Comparison of ENCODE assay signal across 17 cellular contexts in the genomic region with DNA sequence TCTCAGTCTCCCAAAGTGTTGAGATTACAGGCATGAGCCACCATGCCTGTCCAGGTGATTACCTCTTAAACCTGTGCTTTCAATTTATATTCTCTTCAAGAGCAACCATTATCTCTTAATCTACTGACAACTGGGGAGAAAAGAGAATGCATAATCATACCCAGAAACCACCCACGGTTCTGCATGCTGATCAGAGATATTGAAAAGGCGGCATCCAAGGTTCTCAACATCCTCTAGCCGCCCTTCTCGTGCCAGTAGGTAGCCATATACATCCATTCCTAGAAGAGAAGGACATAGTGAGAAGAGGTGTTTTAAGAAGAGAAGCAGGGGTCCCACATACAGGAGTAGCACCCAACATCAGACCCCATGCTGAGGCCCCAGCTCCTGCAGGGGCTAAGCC. TPM values are rescaled to one million over a fixed set of nuclear protein-coding genes. Genes with fewer than 3 reads are reported as not detected.
DNase-seq lines count a peak whose midpoint lies in the region; ATAC-seq lines count a peak whose summit lies in the region.
"Had no signal": no experiment of that assay in that cellular context is flagged by ENCODE, and none has a peak within 500 bp of the region (broad histone marks: within the 10 kb centered on the region; RNA-seq: fewer than 3 reads in every experiment).

No MANE protein-coding gene starts in this region.

- H3K9me3 Mint-ChIP-seq in activated CD8-positive, alpha-beta memory T cell treated with anti-CD3 and anti-CD28 coated beads, Interleukin-2, amount 10 ng/mL, durations not matched to agents 7 days and 5 days (ENCODE audit: low read depth): no peaks in the 10 kb centered on the region
- H3K9me3 Mint-ChIP-seq in stimulated activated naive CD8-positive, alpha-beta T cell treated with anti-CD3 and anti-CD28 coated beads, Interleukin-15, amount 100 ng/mL, for 72 hours: no peaks in the 10 kb centered on the region
- H3K9me3 Mint-ChIP-seq in activated T-helper 2 cell treated with anti-CD3 and anti-CD28 coated beads, Interferon-gamma antibody, Interleukin-2, Interleukin-4, amounts not matched to agents 10 μg/mL and 5 μg/mL and 100 μg/mL, durations not matched to agents 14 hours and 24 hours and 36 hours: no peaks in the 10 kb centered on the region
- no peaks in the 10 kb centered on the region for H3K9me3 Mint-ChIP-seq in stimulated activated naive CD8-positive, alpha-beta T cell treated with anti-CD3 and anti-CD28 coated beads, Interleukin-15, Interleukin-2, amounts not matched to agents 100 ng/mL and 50 ng/mL, for 24 hours
- H3K9me3 Mint-ChIP-seq: CD8-positive, alpha-beta memory T cell had no signal

- H3K27ac Mint-ChIP-seq in activated CD8-positive, alpha-beta memory T cell treated with anti-CD3 and anti-CD28 coated beads, Interleukin-2, amount 10 ng/mL, durations not matched to agents 7 days and 5 days: no peak overlapping the region
- H3K27ac Mint-ChIP-seq in stimulated activated naive CD8-positive, alpha-beta T cell treated with anti-CD3 and anti-CD28 coated beads, Interleukin-15, amount 100 ng/mL, for 72 hours: peak overlapping the region in 1 of 2 donors; percentile 84
- peak overlapping the region; percentile 74 for H3K27ac Mint-ChIP-seq in activated T-helper 2 cell treated with anti-CD3 and anti-CD28 coated beads, Interferon-gamma antibody, Interleukin-2, Interleukin-4, amounts not matched to agents 10 μg/mL and 5 μg/mL and 100 μg/mL, durations not matched to agents 14 hours and 24 hours and 36 hours
- H3K27ac Mint-ChIP-seq in stimulated activated naive CD8-positive, alpha-beta T cell treated with anti-CD3 and anti-CD28 coated beads, Interleukin-15, Interleukin-2, amounts not matched to agents 100 ng/mL and 50 ng/mL, for 24 hours: peak overlapping the region; percentile 81

- no peak overlapping the region for H3K4me3 Mint-ChIP-seq in activated CD8-positive, alpha-beta memory T cell treated with anti-CD3 and anti-CD28 coated beads, Interleukin-2, amount 10 ng/mL, durations not matched to agents 7 days and 5 days
- no peak overlapping the region for H3K4me3 Mint-ChIP-seq in stimulated activated naive CD8-positive, alpha-beta T cell treated with anti-CD3 and anti-CD28 coated beads, Interleukin-15, amount 100 ng/mL, for 72 hours
- no peak overlapping the region for H3K4me3 Mint-ChIP-seq in activated T-helper 2 cell treated with anti-CD3 and anti-CD28 coated beads, Interferon-gamma antibody, Interleukin-2, Interleukin-4, amounts not matched to agents 10 μg/mL and 5 μg/mL and 100 μg/mL, durations not matched to agents 14 hours and 24 hours and 36 hours (ENCODE audit: low read depth)
- no peak overlapping the region for H3K4me3 Mint-ChIP-seq in stimulated activated naive CD8-positive, alpha-beta T cell treated with anti-CD3 and anti-CD28 coated beads, Interleukin-15, Interleukin-2, amounts not matched to agents 100 ng/mL and 50 ng/mL, for 24 hours
- H3K4me3 Mint-ChIP-seq: CD8-positive, alpha-beta memory T cell had no signal

- intact Hi-C loops in activated T-helper 2 cell treated with anti-CD3 and anti-CD28 coated beads, Interferon-gamma antibody, Interleukin-2, Interleukin-4, amounts not matched to agents 10 μg/mL and 5 μg/mL and 100 μg/mL, durations not matched to agents 14 hours and 24 hours and 36 hours (cut with micrococcal nuclease): no loop called here

- peaks cover 56% of the 10 kb centered on the region for H3K36me3 Mint-ChIP-seq in activated CD8-positive, alpha-beta memory T cell treated with anti-CD3 and anti-CD28 coated beads, Interleukin-2, amount 10 ng/mL, durations not matched to agents 7 days and 5 days
- H3K36me3 Mint-ChIP-seq in activated T-helper 2 cell treated with anti-CD3 and anti-CD28 coated beads, Interferon-gamma antibody, Interleukin-2, Interleukin-4, amounts not matched to agents 10 μg/mL and 5 μg/mL and 100 μg/mL, durations not matched to agents 14 hours and 24 hours and 36 hours (ENCODE audit: low read depth): peaks cover 76% of the 10 kb centered on the region
- H3K36me3 Mint-ChIP-seq in stimulated activated naive CD8-positive, alpha-beta T cell treated with anti-CD3 and anti-CD28 coated beads, Interleukin-15, Interleukin-2, amounts not matched to agents 100 ng/mL and 50 ng/mL, for 24 hours (ENCODE audit: low read depth): peaks cover 78% of the 10 kb centered on the region

- CTCF ChIA-PET in activated CD8-positive, alpha-beta memory T cell treated with anti-CD3 and anti-CD28 coated beads, Interleukin-2, amount 10 ng/mL, durations not matched to agents 7 days and 5 days (lab: Charles Lee): no interaction called here

- DNase-seq in activated CD8-positive, alpha-beta memory T cell treated with anti-CD3 and anti-CD28 coated beads, Interleukin-2, amount 10 ng/mL, durations not matched to agents 7 days and 5 days: no peak
- no peak for DNase-seq in activated CD8-positive, alpha-beta memory T cell treated with anti-CD3 and anti-CD28 coated beads, Interleukin-2, amount 50 U/mL, for 48 hours
- DNase-seq in stimulated activated naive CD8-positive, alpha-beta T cell treated with anti-CD3 and anti-CD28 coated beads, Interleukin-15, Interleukin-2, amounts not matched to agents 100 U/mL and 50 U/mL, for 24 hours: no peak
- no peak for DNase-seq in stimulated activated naive CD8-positive, alpha-beta T cell treated with anti-CD3 and anti-CD28 coated beads, Interleukin-15, amount 100 ng/mL, for 72 hours
- no peak for DNase-seq in activated T-helper 2 cell treated with anti-CD3 and anti-CD28 coated beads, Interferon-gamma antibody, Interleukin-2, Interleukin-4, amounts not matched to agents 10 μg/mL and 5 μg/mL and 100 μg/mL, durations not matched to agents 14 hours and 24 hours and 36 hours (ENCODE audit: low spot score)
- no peak for DNase-seq in dermis blood vessel endothelial cell
- DNase-seq: CD8-positive, alpha-beta memory T cell; DMS53; EL; NCI-H1105 treated with DMSO at 0.1 percent for 48 hours; NCI-H1694; NCI-H2081 treated with DMSO at 0.1 percent for 48 hours had no signal

- peaks cover 23% of the 10 kb centered on the region for H3K4me1 Mint-ChIP-seq in activated CD8-positive, alpha-beta memory T cell treated with anti-CD3 and anti-CD28 coated beads, Interleukin-2, amount 10 ng/mL, durations not matched to agents 7 days and 5 days
- peaks cover 19% of the 10 kb centered on the region for H3K4me1 Mint-ChIP-seq in stimulated activated naive CD8-positive, alpha-beta T cell treated with anti-CD3 and anti-CD28 coated beads, Interleukin-15, amount 100 ng/mL, for 72 hours
- peaks cover 22% of the 10 kb centered on the region for H3K4me1 Mint-ChIP-seq in activated T-helper 2 cell treated with anti-CD3 and anti-CD28 coated beads, Interferon-gamma antibody, Interleukin-2, Interleukin-4, amounts not matched to agents 10 μg/mL and 5 μg/mL and 100 μg/mL, durations not matched to agents 14 hours and 24 hours and 36 hours (ENCODE audit: low read depth)
- peaks cover 21% of the 10 kb centered on the region for H3K4me1 Mint-ChIP-seq in stimulated activated naive CD8-positive, alpha-beta T cell treated with anti-CD3 and anti-CD28 coated beads, Interleukin-15, Interleukin-2, amounts not matched to agents 100 ng/mL and 50 ng/mL, for 24 hours (ENCODE audit: low read depth)

- peak; percentile 25 for ATAC-seq in activated CD8-positive, alpha-beta memory T cell treated with anti-CD3 and anti-CD28 coated beads, Interleukin-2, amount 10 ng/mL, durations not matched to agents 7 days and 5 days
- peak; percentile 55 for ATAC-seq in stimulated activated naive CD8-positive, alpha-beta T cell treated with anti-CD3 and anti-CD28 coated beads, Interleukin-15, Interleukin-2, amounts not matched to agents 100 U/mL and 50 U/mL, for 24 hours
- ATAC-seq in stimulated activated naive CD8-positive, alpha-beta T cell treated with anti-CD3 and anti-CD28 coated beads, Interleukin-15, amount 100 ng/mL, for 72 hours: no peak
- ATAC-seq in HG03045 (IDR thresholded peaks at IDR 0.05; ENCODE audit: unreplicated experiment): no peak
- ATAC-seq: GM12878, K562, Right ventricle myocardium inferior had no signal

- H3K27me3 Mint-ChIP-seq in activated CD8-positive, alpha-beta memory T cell treated with anti-CD3 and anti-CD28 coated beads, Interleukin-2, amount 10 ng/mL, durations not matched to agents 7 days and 5 days: no peaks in the 10 kb centered on the region
- H3K27me3 Mint-ChIP-seq in stimulated activated naive CD8-positive, alpha-beta T cell treated with anti-CD3 and anti-CD28 coated beads, Interleukin-15, amount 100 ng/mL, for 72 hours: no peaks in the 10 kb centered on the region
- H3K27me3 Mint-ChIP-seq in activated T-helper 2 cell treated with anti-CD3 and anti-CD28 coated beads, Interferon-gamma antibody, Interleukin-2, Interleukin-4, amounts not matched to agents 10 μg/mL and 5 μg/mL and 100 μg/mL, durations not matched to agents 14 hours and 24 hours and 36 hours (ENCODE audit: low read depth): no peaks in the 10 kb centered on the region
- no peaks in the 10 kb centered on the region for H3K27me3 Mint-ChIP-seq in stimulated activated naive CD8-positive, alpha-beta T cell treated with anti-CD3 and anti-CD28 coated beads, Interleukin-15, Interleukin-2, amounts not matched to agents 100 ng/mL and 50 ng/mL, for 24 hours
- H3K27me3 Mint-ChIP-seq: CD8-positive, alpha-beta memory T cell had no signal

RNA-seq across cellular contexts. Expression of gene ANAPC7, which starts 20.8 kb away (rescaled TPM):
- 10 to 100 TPM; 55.3 to 74.9 TPM for total RNA-seq in activated CD8-positive, alpha-beta memory T cell treated with anti-CD3 and anti-CD28 coated beads, Interleukin-2, amount 10 ng/mL, durations not matched to agents 7 days and 5 days
- total RNA-seq in activated T-helper 2 cell treated with anti-CD3 and anti-CD28 coated beads, Interferon-gamma antibody, Interleukin-2, Interleukin-4, amounts not matched to agents 10 μg/mL and 5 μg/mL and 100 μg/mL, durations not matched to agents 14 hours and 24 hours and 36 hours: 67.2 and 68.4 TPM in 2 replicates
- 56.8 and 71.9 TPM in 2 replicates for total RNA-seq in dermis blood vessel endothelial cell

Comparison
In these comparisons a context has a peak if more than half of its experiments do, and no peak if none do; other contexts are left out.
1. ATAC-seq: peak in activated CD8-positive, alpha-beta memory T cell treated with anti-CD3 and anti-CD28 coated beads, Interleukin-2, amount 10 ng/mL, durations not matched to agents 7 days and 5 days (single experiment) and stimulated activated naive CD8-positive, alpha-beta T cell treated with anti-CD3 and anti-CD28 coated beads, Interleukin-15, Interleukin-2, amounts not matched to agents 100 U/mL and 50 U/mL, for 24 hours (single experiment); none in stimulated activated naive CD8-positive, alpha-beta T cell treated with anti-CD3 and anti-CD28 coated beads, Interleukin-15, amount 100 ng/mL, for 72 hours (single experiment) and HG03045 (single experiment).